In the genomic region with DNA sequence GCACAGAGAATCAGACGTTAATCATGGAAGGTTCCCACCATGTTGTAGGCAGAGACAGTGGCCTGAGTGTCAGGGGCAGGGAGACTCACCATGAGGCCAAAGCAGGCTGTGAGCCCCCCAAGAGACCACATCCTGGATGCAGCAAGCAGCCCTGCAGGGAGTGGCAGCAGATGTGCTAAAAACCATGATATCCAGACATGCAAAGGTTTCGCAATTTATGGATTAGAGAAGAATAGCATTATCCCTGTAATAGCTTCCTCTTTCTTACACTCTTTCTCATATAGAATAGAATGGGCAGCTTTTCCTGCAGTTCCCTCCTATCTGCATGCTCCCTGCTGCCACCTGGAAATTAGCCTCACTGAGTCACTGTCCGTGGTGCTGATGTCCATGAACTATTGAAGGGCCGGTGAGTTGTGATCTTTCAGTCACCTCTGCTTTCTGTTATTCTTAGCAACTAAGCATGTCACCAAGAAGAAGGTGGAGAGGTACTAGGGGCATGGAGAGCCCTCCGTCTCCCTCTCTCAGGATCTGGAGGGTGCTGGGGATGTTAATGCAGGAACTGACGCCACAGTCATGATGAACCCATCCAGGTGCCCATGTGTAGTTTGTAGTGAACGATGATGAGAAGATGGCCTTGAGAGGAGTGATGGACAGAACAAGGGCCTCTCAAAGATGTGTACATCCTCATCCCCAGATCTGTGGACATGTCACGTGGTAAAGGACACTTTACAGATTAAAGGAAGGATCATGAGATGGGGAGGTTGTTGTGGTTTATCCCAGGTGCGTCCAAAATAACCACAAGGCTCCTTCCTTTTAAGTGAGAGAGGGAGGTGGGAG, we compare ENCODE assay signal across 11 cellular contexts. TPM values are rescaled to one million over a fixed set of nuclear protein-coding genes. Genes with fewer than 3 reads are reported as not detected.
DNase-seq lines count a peak whose midpoint lies in the region; ATAC-seq and TF ChIP-seq lines count a peak whose summit lies in the region.
"Had no signal": no experiment of that assay in that cellular context is flagged by ENCODE, and none has a peak within 500 bp of the region (broad histone marks: within the 10 kb centered on the region; RNA-seq: fewer than 3 reads in every experiment).

No MANE protein-coding gene starts in this region.

- H3K4me2 ChIP-seq in neural progenitor cell = no peak overlapping the region

- no peaks in the 10 kb centered on the region for H3K9me3 ChIP-seq in neural progenitor cell (ENCODE audit: low read depth)
- H3K9me3 ChIP-seq: pancreas had no signal

- H3K27ac Mint-ChIP-seq in chondrocyte (ENCODE audit: unreplicated experiment) (no peak overlapping the region), neural progenitor cell (no peak overlapping the region)

- no peaks in the 10 kb centered on the region for H3K27me3 ChIP-seq in neural progenitor cell

- no peak overlapping the region for H3K9ac ChIP-seq in neural progenitor cell

- peak; percentile 64 for DNase-seq in SIG-M5 treated with dmso at 0.1 percent for 504 hours (lab: John Stamatoyannopoulos, UW; ENCODE audit: unreplicated experiment)
- no peak for DNase-seq in SIG-M5 (lab: John Stamatoyannopoulos, UW)
- peak; percentile 7 for DNase-seq in NCI-H460 (ENCODE audit: extremely low read depth, low read depth)
- no peak for DNase-seq in chondrocyte (ENCODE audit: low spot score)
- DNase-seq in neural progenitor cell (ENCODE audit: low spot score) = peak; percentile 29
- DNase-seq in stimulated activated CD4-positive, alpha-beta T cell treated with anti-CD3 and anti-CD28 coated beads, Interleukin-4, amount 100 ng/mL, for 1 hour = no peak
- DNase-seq: cerebellar nuclear complex, NCI-H748 treated with DMSO at 0.1 percent for 48 hours had no signal

- H4K20me1 ChIP-seq in neural progenitor cell (ENCODE audit: low read depth) = no peaks in the 10 kb centered on the region

- H3K27ac ChIP-seq in neural progenitor cell = no peak overlapping the region
- H3K27ac ChIP-seq: pancreas had no signal

- no peak overlapping the region for H3K4me3 Mint-ChIP-seq in chondrocyte (ENCODE audit: unreplicated experiment)
- no peak overlapping the region for H3K4me3 Mint-ChIP-seq in neural progenitor cell

- H3K4me1 Mint-ChIP-seq in chondrocyte (ENCODE audit: low read depth) (no peaks in the 10 kb centered on the region), neural progenitor cell (no peaks in the 10 kb centered on the region)

- TF ChIP-seq CTCF in chondrocyte (IDR thresholded peaks at IDR 0.05) (peak; percentile 7), neural progenitor cell (IDR thresholded peaks at IDR 0.05) (no peak)

- no peaks in the 10 kb centered on the region for H3K79me2 ChIP-seq in neural progenitor cell (ENCODE audit: low read depth)

- H3K36me3 ChIP-seq in neural progenitor cell = no peaks in the 10 kb centered on the region
- H3K36me3 ChIP-seq: pancreas had no signal

- H3F3A ChIP-seq in neural progenitor cell (ENCODE audit: low read depth) = no peaks in the 10 kb centered on the region

- no peak overlapping the region for H3K4me3 ChIP-seq in neural progenitor cell
- H3K4me3 ChIP-seq: pancreas had no signal

- no peak overlapping the region for H2AFZ ChIP-seq in neural progenitor cell (replicated peaks)

- ATAC-seq in GM19351 (IDR thresholded peaks at IDR 0.05; ENCODE audit: unreplicated experiment) = no peak
- ATAC-seq in GM21360 (IDR thresholded peaks at IDR 0.05; ENCODE audit: unreplicated experiment) = no peak

- H3K27me3 Mint-ChIP-seq in chondrocyte (ENCODE audit: low read depth) = no peaks in the 10 kb centered on the region
- peaks cover 15% of the 10 kb centered on the region for H3K27me3 Mint-ChIP-seq in neural progenitor cell (ENCODE audit: insufficient read depth, low read depth)

- no peaks in the 10 kb centered on the region for H3K9me3 Mint-ChIP-seq in chondrocyte (ENCODE audit: low read depth)
- peaks cover 10% of the 10 kb centered on the region for H3K9me3 Mint-ChIP-seq in neural progenitor cell

- H3K4me1 ChIP-seq in neural progenitor cell = no peaks in the 10 kb centered on the region
- H3K4me1 ChIP-seq: pancreas had no signal

- H3K36me3 Mint-ChIP-seq in chondrocyte (ENCODE audit: low read depth) = no peaks in the 10 kb centered on the region
- no peaks in the 10 kb centered on the region for H3K36me3 Mint-ChIP-seq in neural progenitor cell

RNA-seq across cellular contexts. Expression of a gene that starts 9.9 kb away (rescaled TPM):
- not detected in 2 replicates for total RNA-seq in NCI-H460 (2014; rRNA removed; shearing (Covaris generic))
- polyA plus RNA-seq in NCI-H460 (2014; cell fraction: nucleus; rRNA removed) = not detected in 2 replicates
- total RNA-seq in chondrocyte (not detected in 3 replicates), neural progenitor cell (ENCODE audit: low replicate concordance) (not detected in 2 replicates)

RNA-seq across cellular contexts. Expression of a gene that starts 41.0 kb away (rescaled TPM):
- not detected in 2 replicates for total RNA-seq in NCI-H460 (2014; rRNA removed; shearing (Covaris generic))
- not detected in 2 replicates for polyA plus RNA-seq in NCI-H460 (2014; cell fraction: nucleus; rRNA removed)
- total RNA-seq in chondrocyte (not detected in 3 replicates), neural progenitor cell (ENCODE audit: low replicate concordance) (0.19 TPM in 1 of 2 replicates, not detected in the other)

Comparison
In these comparisons a context has a peak if more than half of its experiments do, and no peak if none do; other contexts are left out.
1. DNase-seq: peak in SIG-M5 treated with dmso at 0.1 percent for 504 hours (single experiment), NCI-H460 (single experiment) and neural progenitor cell (single experiment); none in SIG-M5 (single experiment), chondrocyte (single experiment) and stimulated activated CD4-positive, alpha-beta T cell treated with anti-CD3 and anti-CD28 coated beads, Interleukin-4, amount 100 ng/mL, for 1 hour (single experiment).